Comparison of ENCODE assay signal across 8 cellular contexts in genomic region chr15:33735637-33736247, GRCh38.
A peak's percentile ranks its signal among the peaks of the same experiment; 100 is the strongest.
DNase-seq lines count a peak whose midpoint lies in the region; ATAC-seq, FAIRE-seq and TF ChIP-seq lines count a peak whose summit lies in the region.

No MANE protein-coding gene starts in this region.

- no peaks in the 10 kb centered on the region for H3K9me3 ChIP-seq in pancreas

- TF ChIP-seq CTCF in pancreas (IDR thresholded peaks at IDR 0.05) = peak in 3 of 4 donors; percentile 17 to 36 (median 17)

- ATAC-seq in pancreas = peak in 2 of 4 donors; percentile 69 to 73

- no peaks in the 10 kb centered on the region for H3K36me3 ChIP-seq in pancreas

- intact Hi-C loops in pancreas (cut with DNase I) = no loop called here

- H3K4me1 ChIP-seq in pancreas = no peaks in the 10 kb centered on the region

- DNase-seq in CD1c-positive myeloid dendritic cell (ENCODE audit: extremely low spot score) = peak; percentile 8
- DNase-seq in H4 (ENCODE audit: low spot score) = peak; percentile 41
- peak; percentile 17 for DNase-seq in NCI-H748 treated with DMSO at 0.1 percent for 48 hours (lab: John Stamatoyannopoulos, UW)
- DNase-seq in dermis microvascular lymphatic vessel endothelial cell (ENCODE audit: low read depth in 2 of 2) = peak; percentile 32 to 47
- peak in 1 of 6 donors; percentile 14 for DNase-seq in pancreas
- no peak for DNase-seq in midbrain (lab: John Stamatoyannopoulos, UW)
- DNase-seq in stimulated activated CD4-positive, alpha-beta T cell treated with anti-CD3 and anti-CD28 coated beads, Interleukin-12 subunit alpha, Interleukin-12 subunit beta, amount 100 ng/mL, for 4 hours = no peak
- no peak for DNase-seq in germinal center (ENCODE audit: low spot score)

- no peak for FAIRE-seq in pancreas (lab: Jason Lieb, UNC)

- no peaks in the 10 kb centered on the region for H3K27me3 ChIP-seq in pancreas

- no peak overlapping the region for H3K27ac ChIP-seq in pancreas

- no peak overlapping the region for H3K4me3 ChIP-seq in pancreas

- WGBS in pancreas, 2 donors = 38 to 45% methylated on average over 7 of the region's 7 CpGs

Comparison
In these comparisons a context has a peak if more than half of its experiments do, and no peak if none do; other contexts are left out.
1. DNase-seq: peak in CD1c-positive myeloid dendritic cell (single experiment), H4 (single experiment), NCI-H748 treated with DMSO at 0.1 percent for 48 hours (single experiment) and dermis microvascular lymphatic vessel endothelial cell (2 of 2); none in midbrain (single experiment), stimulated activated CD4-positive, alpha-beta T cell treated with anti-CD3 and anti-CD28 coated beads, Interleukin-12 subunit alpha, Interleukin-12 subunit beta, amount 100 ng/mL, for 4 hours (single experiment) and germinal center (single experiment).